ENCODE assay signal across 9 cellular contexts in the genomic region with DNA sequence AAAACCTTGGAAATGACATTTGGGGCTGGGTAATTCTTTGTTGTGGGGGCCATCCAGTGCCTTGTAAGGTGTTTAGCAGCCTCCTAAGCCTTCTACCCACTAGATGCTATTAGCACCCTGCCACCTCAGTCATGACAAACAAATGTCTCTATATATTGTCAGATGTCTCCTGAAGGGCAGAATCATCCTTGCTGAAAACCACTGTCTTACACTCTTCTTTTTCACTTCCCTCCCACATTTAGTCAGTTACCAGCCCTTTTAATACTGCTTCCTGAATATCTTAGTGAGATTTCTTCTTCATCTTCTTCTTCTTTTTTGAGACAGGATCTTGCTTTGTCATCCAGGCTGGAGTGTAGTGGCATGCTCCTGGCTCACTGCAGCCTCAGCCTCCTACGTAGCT. TPM values are rescaled to one million over a fixed set of nuclear protein-coding genes. Genes with fewer than 3 reads are reported as not detected.
DNase-seq lines count a peak whose midpoint lies in the region; ATAC-seq and TF ChIP-seq lines count a peak whose summit lies in the region.
"Had no signal": no experiment of that assay in that cellular context is flagged by ENCODE, and none has a peak within 500 bp of the region (broad histone marks: within the 10 kb centered on the region; RNA-seq: fewer than 3 reads in every experiment).

No MANE protein-coding gene starts in this region.

- no peak overlapping the region for H3K9ac ChIP-seq in MM.1S (ENCODE audit: low read length)

- no peak overlapping the region for H2AFZ ChIP-seq in MM.1S (ENCODE audit: low read length)

- H3K27ac ChIP-seq in DOHH2 (ENCODE audit: low read depth, low read length), result peak overlapping the region; percentile 76
- peak overlapping the region; percentile 30; the same call in 1 of the 2 replicates for H3K27ac ChIP-seq in MM.1S (ENCODE audit: low read length)
- H3K27ac ChIP-seq in gastroesophageal sphincter, result peak overlapping the region in 3 of 4 donors; percentile 59 to 68 (median 66)
- no peak overlapping the region for H3K27ac ChIP-seq in uterus

- H4K20me1 ChIP-seq in DOHH2 (ENCODE audit: control insufficient read depth, insufficient read depth, low read depth, low read length), result peaks cover 16% of the 10 kb centered on the region
- no peaks in the 10 kb centered on the region for H4K20me1 ChIP-seq in MM.1S (ENCODE audit: insufficient read depth, low read length)

- no peaks in the 10 kb centered on the region for H3K9me2 ChIP-seq in DOHH2 (replicated peaks; ENCODE audit: control insufficient read depth, low read length)
- H3K9me2 ChIP-seq in MM.1S (replicated peaks; ENCODE audit: insufficient read depth, low read length), result no peaks in the 10 kb centered on the region

- TF ChIP-seq CTCF in DOHH2 (IDR thresholded peaks at IDR 0.05; ENCODE audit: low read depth, low read length, poor library complexity, severe bottlenecking), result no peak
- no peak for TF ChIP-seq CTCF in MM.1S (IDR thresholded peaks at IDR 0.05; ENCODE audit: low read length)
- no peak for TF ChIP-seq CTCF in gastroesophageal sphincter (IDR thresholded peaks at IDR 0.05)
- TF ChIP-seq CTCF in uterus (IDR thresholded peaks at IDR 0.05), result no peak

- peak overlapping the region; percentile 56 for H3K4me3 ChIP-seq in DOHH2 (ENCODE audit: low read length)
- H3K4me3 ChIP-seq in MM.1S (ENCODE audit: low read length), result no peak overlapping the region
- no peak overlapping the region for H3K4me3 ChIP-seq in gastroesophageal sphincter
- H3K4me3 ChIP-seq in uterus, result no peak overlapping the region

- H3K36me3 ChIP-seq in DOHH2 (ENCODE audit: control insufficient read depth, low read length), result peaks cover 4% of the 10 kb centered on the region; the same call in 1 of the 2 replicates
- H3K36me3 ChIP-seq in MM.1S (replicated peaks; ENCODE audit: insufficient read depth, low read length), result no peaks in the 10 kb centered on the region
- H3K36me3 ChIP-seq in gastroesophageal sphincter, result no peaks in the 10 kb centered on the region
- no peaks in the 10 kb centered on the region for H3K36me3 ChIP-seq in uterus

- H3F3A ChIP-seq in DOHH2 (ENCODE audit: control insufficient read depth, insufficient read depth) (peaks cover 19% of the 10 kb centered on the region), MM.1S (ENCODE audit: insufficient read depth, low read length) (peaks cover 21% of the 10 kb centered on the region)

- ATAC-seq in GM19395 (IDR thresholded peaks at IDR 0.05; ENCODE audit: unreplicated experiment), result peak; percentile 67
- no peak for ATAC-seq in gastroesophageal sphincter

- TF ChIP-seq POLR2A in gastroesophageal sphincter (IDR thresholded peaks at IDR 0.05), result no peak
- TF ChIP-seq POLR2A in uterus (IDR thresholded peaks at IDR 0.05), result no peak

- peaks cover 79% of the 10 kb centered on the region for H3K4me1 ChIP-seq in DOHH2 (ENCODE audit: control insufficient read depth, low read length)
- peaks cover 42% of the 10 kb centered on the region for H3K4me1 ChIP-seq in MM.1S (ENCODE audit: low read length)
- H3K4me1 ChIP-seq in gastroesophageal sphincter, result peaks cover 5 to 83% (median 30%) of the 10 kb centered on the region in 3 donors
- no peaks in the 10 kb centered on the region for H3K4me1 ChIP-seq in uterus

- TF ChIP-seq EP300 in gastroesophageal sphincter (IDR thresholded peaks at IDR 0.05), result no peak

- no peak for DNase-seq in MM.1S
- no peak for DNase-seq in stimulated activated CD4-positive, alpha-beta T cell treated with anti-CD3 and anti-CD28 coated beads, Interleukin-12 subunit alpha, Interleukin-12 subunit beta, amount 100 ng/mL, for 4 hours
- DNase-seq in uterus, result no peak
- no peak for DNase-seq in UCSD-AML1 (lab: John Stamatoyannopoulos, UW; ENCODE audit: unreplicated experiment)
- DNase-seq in kidney glomerular epithelial cell (lab: John Stamatoyannopoulos, UW), result no peak
- DNase-seq: T-helper 9 cell had no signal

- H3K27me3 ChIP-seq in DOHH2 (ENCODE audit: control insufficient read depth, low read length), result no peaks in the 10 kb centered on the region
- no peaks in the 10 kb centered on the region for H3K27me3 ChIP-seq in MM.1S (replicated peaks; ENCODE audit: insufficient read depth, low read length)
- H3K27me3 ChIP-seq in gastroesophageal sphincter, result no peaks in the 10 kb centered on the region
- no peaks in the 10 kb centered on the region for H3K27me3 ChIP-seq in uterus

- H3K9me3 ChIP-seq in DOHH2 (ENCODE audit: control insufficient read depth, insufficient read depth, low read length) (no peaks in the 10 kb centered on the region), MM.1S (replicated peaks; ENCODE audit: insufficient read depth, low read length) (no peaks in the 10 kb centered on the region), gastroesophageal sphincter (no peaks in the 10 kb centered on the region), uterus (no peaks in the 10 kb centered on the region)

- 80% methylated on average over 1 of the region's 1 CpG; no CpG with 5 or more reads in 1 of the 2 donors for WGBS in gastroesophageal sphincter (ENCODE audit: low coverage in 1 of 2), 2 donors

- peak overlapping the region; percentile 84 for H3K4me2 ChIP-seq in DOHH2 (ENCODE audit: low read length)
- peak overlapping the region; percentile 37; the same call in 1 of the 2 replicates for H3K4me2 ChIP-seq in MM.1S (ENCODE audit: low read depth, low read length)

- intact Hi-C loops in uterus (cut with DNase I; ENCODE audit: low total_unique reads), result no loop called here

- H3K79me2 ChIP-seq in DOHH2 (ENCODE audit: control insufficient read depth, low read length) (peaks cover 95% of the 10 kb centered on the region), MM.1S (ENCODE audit: low read length) (peaks cover 93% of the 10 kb centered on the region)

RNA-seq across cellular contexts. Expression of a gene that starts 33.1 kb away (rescaled TPM):
- total RNA-seq in gastroesophageal sphincter, result 10 to 100 TPM; 32.4 to 71.2 (median 60.7) TPM
- 10 to 100 TPM; 10.5 to 76.0 (median 37.2) TPM for total RNA-seq in uterus

Comparison
In these comparisons a context has a peak if more than half of its experiments do, and no peak if none do; other contexts are left out.
1. H3K27ac ChIP-seq: peak in DOHH2 (single experiment), MM.1S (single experiment) and gastroesophageal sphincter (3 of 4); none in uterus (0 of 2).